1 cellular context compared by ENCODE assay signal in genomic region chr10:85864173-85864549, GRCh38.
TF ChIP-seq lines count a peak whose summit lies in the region.

No MANE protein-coding gene starts in this region.

TF ChIP-seq in Ishikawa, 13 proteins besides CTCF, POLR2A, EP300 and RAD21:
- 0 out of 2 replicates have a peak, but pooled peaks have one; percentile 30 for TF ChIP-seq CEBPB (IDR thresholded peaks at IDR 0.05)
- TF ChIP-seq EGR1 (IDR thresholded peaks at IDR 0.05), result no peak
